Comparison of ENCODE assay signal across 1 cellular context in the genomic region with DNA sequence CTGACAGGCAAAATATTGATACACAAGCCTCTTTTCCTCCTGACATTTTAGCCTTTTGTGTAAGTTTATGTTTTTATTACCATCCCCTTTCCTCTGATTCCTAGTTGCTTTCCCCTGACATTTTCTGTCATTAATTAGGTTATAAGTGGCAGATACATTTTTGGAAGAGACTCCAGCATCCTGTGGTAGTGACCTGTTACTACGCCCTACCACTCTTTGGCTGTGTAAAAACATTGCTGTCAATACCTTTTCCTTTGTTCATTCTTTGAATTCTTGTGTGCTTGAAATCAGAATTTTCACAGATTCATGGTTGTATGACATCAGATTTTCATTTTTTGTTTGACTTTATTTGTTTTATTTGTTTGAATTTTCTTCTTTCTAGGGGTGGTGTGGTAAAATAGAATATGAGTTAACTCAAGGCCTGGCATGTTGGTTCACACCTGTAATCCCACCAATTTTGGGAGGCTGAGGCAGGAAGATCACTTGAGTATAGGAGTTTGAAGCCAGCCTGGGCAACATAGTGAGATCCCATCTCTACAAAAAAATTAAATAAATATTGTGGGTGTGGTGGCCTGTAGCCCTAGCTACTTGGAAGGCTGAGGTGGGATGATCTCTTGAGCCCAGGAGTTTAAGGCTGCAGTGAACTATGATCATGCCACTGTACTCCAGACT.
TF ChIP-seq lines count a peak whose summit lies in the region.

No MANE protein-coding gene starts in this region.

TF ChIP-seq in HCT116, 20 proteins besides CTCF, POLR2A, EP300 and RAD21:
- TF ChIP-seq JUND (IDR thresholded peaks at IDR 0.05) (no peak), TCF7L2 (IDR thresholded peaks at IDR 0.05; ENCODE audit: borderline replicate concordance, extremely low read depth, insufficient read depth, insufficient read length) (no peak), CBX3 (IDR thresholded peaks at IDR 0.05; ENCODE audit: low read depth) (no peak), ZNF274 (IDR thresholded peaks at IDR 0.05; ENCODE audit: low read depth, low read length) (no peak), FOSL1 (IDR thresholded peaks at IDR 0.05; ENCODE audit: low read depth) (no peak), POLR2AphosphoS5 (IDR thresholded peaks at IDR 0.05; ENCODE audit: low read depth, low read length) (no peak), ZFX (IDR thresholded peaks at IDR 0.05) (no peak), YY1 (IDR thresholded peaks at IDR 0.05; ENCODE audit: extremely low read depth, insufficient replicate concordance, low read depth, low read length) (no peak), CEBPB (IDR thresholded peaks at IDR 0.05; ENCODE audit: low read depth) (no peak), EZH2phosphoT487 (IDR thresholded peaks at IDR 0.05; ENCODE audit: borderline replicate concordance) (no peak), SP1 (IDR thresholded peaks at IDR 0.05; ENCODE audit: low read depth) (no peak), EGR1 (IDR thresholded peaks at IDR 0.05; ENCODE audit: low read depth) (no peak), SIN3A (IDR thresholded peaks at IDR 0.05; ENCODE audit: low read depth) (no peak), SRF (IDR thresholded peaks at IDR 0.05; ENCODE audit: low read depth) (no peak)
- TF ChIP-seq, protein P1, sequence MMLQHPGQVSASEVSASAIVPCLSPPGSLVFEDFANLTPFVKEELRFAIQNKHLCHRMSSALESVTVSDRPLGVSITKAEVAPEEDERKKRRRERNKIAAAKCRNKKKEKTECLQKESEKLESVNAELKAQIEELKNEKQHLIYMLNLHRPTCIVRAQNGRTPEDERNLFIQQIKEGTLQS (IDR thresholded peaks at IDR 0.05): no peak
- TF ChIP-seq, protein P2, sequence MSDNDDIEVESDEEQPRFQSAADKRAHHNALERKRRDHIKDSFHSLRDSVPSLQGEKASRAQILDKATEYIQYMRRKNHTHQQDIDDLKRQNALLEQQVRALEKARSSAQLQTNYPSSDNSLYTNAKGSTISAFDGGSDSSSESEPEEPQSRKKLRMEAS (IDR thresholded peaks at IDR 0.05): no peak
- TF ChIP-seq, protein P3, sequence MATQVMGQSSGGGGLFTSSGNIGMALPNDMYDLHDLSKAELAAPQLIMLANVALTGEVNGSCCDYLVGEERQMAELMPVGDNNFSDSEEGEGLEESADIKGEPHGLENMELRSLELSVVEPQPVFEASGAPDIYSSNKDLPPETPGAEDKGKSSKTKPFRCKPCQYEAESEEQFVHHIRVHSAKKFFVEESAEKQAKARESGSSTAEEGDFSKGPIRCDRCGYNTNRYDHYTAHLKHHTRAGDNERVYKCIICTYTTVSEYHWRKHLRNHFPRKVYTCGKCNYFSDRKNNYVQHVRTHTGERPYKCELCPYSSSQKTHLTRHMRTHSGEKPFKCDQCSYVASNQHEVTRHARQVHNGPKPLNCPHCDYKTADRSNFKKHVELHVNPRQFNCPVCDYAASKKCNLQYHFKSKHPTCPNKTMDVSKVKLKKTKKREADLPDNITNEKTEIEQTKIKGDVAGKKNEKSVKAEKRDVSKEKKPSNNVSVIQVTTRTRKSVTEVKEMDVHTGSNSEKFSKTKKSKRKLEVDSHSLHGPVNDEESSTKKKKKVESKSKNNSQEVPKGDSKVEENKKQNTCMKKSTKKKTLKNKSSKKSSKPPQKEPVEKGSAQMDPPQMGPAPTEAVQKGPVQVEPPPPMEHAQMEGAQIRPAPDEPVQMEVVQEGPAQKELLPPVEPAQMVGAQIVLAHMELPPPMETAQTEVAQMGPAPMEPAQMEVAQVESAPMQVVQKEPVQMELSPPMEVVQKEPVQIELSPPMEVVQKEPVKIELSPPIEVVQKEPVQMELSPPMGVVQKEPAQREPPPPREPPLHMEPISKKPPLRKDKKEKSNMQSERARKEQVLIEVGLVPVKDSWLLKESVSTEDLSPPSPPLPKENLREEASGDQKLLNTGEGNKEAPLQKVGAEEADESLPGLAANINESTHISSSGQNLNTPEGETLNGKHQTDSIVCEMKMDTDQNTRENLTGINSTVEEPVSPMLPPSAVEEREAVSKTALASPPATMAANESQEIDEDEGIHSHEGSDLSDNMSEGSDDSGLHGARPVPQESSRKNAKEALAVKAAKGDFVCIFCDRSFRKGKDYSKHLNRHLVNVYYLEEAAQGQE (IDR thresholded peaks at IDR 0.05; ENCODE audit: low read depth): no peak
